In the genomic region with DNA sequence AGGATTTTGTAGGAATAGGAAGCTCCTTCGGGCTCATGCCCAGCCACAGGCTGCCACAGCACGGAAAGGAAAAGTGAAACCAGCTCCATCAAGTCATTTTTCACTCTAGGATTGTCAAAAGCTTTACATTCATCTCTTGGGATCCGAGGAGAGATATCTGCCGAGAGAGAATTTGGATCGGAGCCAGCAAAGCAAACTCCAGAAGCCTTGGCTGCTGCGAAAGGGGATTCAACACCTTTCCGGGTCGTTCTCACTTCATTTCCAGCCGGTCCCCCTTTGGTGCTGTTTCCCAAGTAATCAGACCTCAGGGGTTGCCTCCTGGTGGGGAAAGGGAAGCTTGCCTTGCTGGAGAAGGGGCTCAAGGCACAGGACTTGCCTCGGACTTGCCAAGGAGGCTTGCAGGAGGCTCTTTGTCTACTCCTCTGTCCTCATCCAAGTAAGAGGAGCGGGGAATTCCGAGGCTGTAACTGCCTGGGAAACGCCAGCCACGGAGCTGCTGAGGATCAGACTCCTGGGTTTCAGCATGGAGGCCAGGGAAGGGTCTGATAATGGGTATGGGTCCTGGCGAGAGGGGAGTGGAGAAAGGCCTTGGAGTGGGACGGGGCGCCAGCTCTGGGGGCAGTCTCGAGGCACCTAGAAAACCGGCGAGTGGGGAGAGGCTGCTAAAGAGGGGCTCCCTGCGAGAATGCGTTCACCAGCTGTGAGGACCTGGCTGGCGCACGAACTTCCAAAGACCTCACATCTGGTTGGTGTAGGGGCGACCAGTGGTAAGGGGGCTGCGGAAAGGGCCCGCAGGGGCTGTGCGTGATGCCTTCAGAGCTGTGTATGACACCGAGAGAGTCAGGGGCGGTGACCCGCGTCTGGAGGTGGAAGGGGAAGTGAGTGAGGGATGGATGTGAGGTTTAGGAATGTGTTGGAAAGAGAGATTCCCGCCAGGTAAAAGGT, we compare ENCODE assay signal across 8 cellular contexts. TPM values are rescaled to one million over a fixed set of nuclear protein-coding genes. Genes with fewer than 3 reads are reported as not detected.
DNase-seq lines count a peak whose midpoint lies in the region; ATAC-seq and TF ChIP-seq lines count a peak whose summit lies in the region.

No MANE protein-coding gene starts in this region.

- H3K4me1 ChIP-seq in aorta (ENCODE audit: control insufficient read depth in 1 of 2, insufficient read depth in 2 of 2, low read length in 2 of 2): no peaks in the 10 kb centered on the region

- H3K27ac ChIP-seq in aorta (ENCODE audit: low read depth in 1 of 2, low read length in 2 of 2): peak overlapping the region; percentile 20 to 35

- H3K36me3 Mint-ChIP-seq in natural killer cell: no peaks in the 10 kb centered on the region

- ATAC-seq in natural killer cell: peak; percentile 40 to 52 (median 49)
- peak; percentile 47 for ATAC-seq in aorta (ENCODE audit: low FRiP score)
- ATAC-seq in GM21723 (IDR thresholded peaks at IDR 0.05; ENCODE audit: unreplicated experiment): no peak

- TF ChIP-seq CTCF in fibroblast of pulmonary artery (IDR thresholded peaks at IDR 0.05; ENCODE audit: low read length, missing control alignments) (peak; percentile 22), natural killer cell (IDR thresholded peaks at IDR 0.05) (no peak)

- H3K27me3 ChIP-seq in MG63: no peaks in the 10 kb centered on the region; the same call in 1 of the 2 replicates
- no peaks in the 10 kb centered on the region for H3K27me3 ChIP-seq in aorta (ENCODE audit: control insufficient read depth in 1 of 2, insufficient read depth in 2 of 2, low read length in 1 of 2)

- H3K27ac Mint-ChIP-seq in natural killer cell: peak overlapping the region; percentile 47 to 76

- peaks cover 14 to 29% of the 10 kb centered on the region in 2 donors for H3K27me3 Mint-ChIP-seq in natural killer cell (ENCODE audit: low read depth in 2 of 2)

- H3K36me3 ChIP-seq in MG63: no peaks in the 10 kb centered on the region
- H3K36me3 ChIP-seq in aorta (ENCODE audit: control insufficient read depth in 1 of 2, insufficient read depth in 2 of 2, low read length in 1 of 2): no peaks in the 10 kb centered on the region

- 1% methylated on average over 33 of the region's 33 CpGs for WGBS in aorta, 2 donors

- H3K4me1 Mint-ChIP-seq in natural killer cell: peaks cover 21 to 23% of the 10 kb centered on the region in 2 donors

- H3K4me3 ChIP-seq in MG63 (peak overlapping the region; percentile 44), fibroblast of pulmonary artery (replicated peaks; ENCODE audit: low read depth, low read length) (peak overlapping the region; percentile 58), aorta (ENCODE audit: low read length in 2 of 2) (peak overlapping the region; percentile 58 to 86)

- DNase-seq in EH (ENCODE audit: low read depth) (peak; percentile 68), MG63 (peak; percentile 43), fibroblast of pulmonary artery (ENCODE audit: low read depth) (peak; percentile 70), natural killer cell (no peak), aorta (peak; percentile 59 to 77), NCI-H524 treated with DMSO at 0.1 percent for 48 hours (lab: John Stamatoyannopoulos, UW) (no peak)
- DNase-seq in activated T-cell treated with anti-CD3 and anti-CD28 coated beads, Interleukin-2, amount 50 U/mL, for 1 hour: peak; percentile 34

- intact Hi-C loops in natural killer cell (cut with micrococcal nuclease) (no loop called here), aorta (cut with DNase I) (loop anchor here (5.0 kb wide), 2 partner anchors 56 to 161 kb away; a partner anchor contains a TSS)

- H3K9me3 Mint-ChIP-seq in natural killer cell: no peaks in the 10 kb centered on the region

- H3K9me3 ChIP-seq in MG63: no peaks in the 10 kb centered on the region
- H3K9me3 ChIP-seq in aorta (ENCODE audit: control insufficient read depth, low read length): no peaks in the 10 kb centered on the region

- H3K4me3 Mint-ChIP-seq in natural killer cell: peak overlapping the region; percentile 98

RNA-seq across cellular contexts. Expression of a gene that starts 0.7 kb away (rescaled TPM):
- total RNA-seq in MG63 (2014; rRNA removed; shearing (Covaris generic); ENCODE audit: low replicate concordance): 0.82 TPM in 1 of 2 replicates, not detected in the other
- 1 to 10 TPM in 2 of 3 donors, under 1 TPM in 1; 0.96 to 2.8 (median 1.7) TPM for total RNA-seq in natural killer cell
- 1 to 10 TPM; 2.2 to 2.8 TPM for total RNA-seq in aorta
- polyA plus RNA-seq in aorta: 1 to 10 TPM; 3.4 to 5.4 TPM

RNA-seq across cellular contexts. Expression of a gene that starts 50.1 kb away (rescaled TPM):
- total RNA-seq in MG63 (2014; rRNA removed; shearing (Covaris generic); ENCODE audit: low replicate concordance): not detected in 2 replicates
- not detected for total RNA-seq in natural killer cell
- total RNA-seq in aorta: not detected
- 1 to 10 TPM in 1 of 2 donors, not detected in 1; 2.3 TPM for polyA plus RNA-seq in aorta

RNA-seq across cellular contexts. Expression of a gene that starts 55.9 kb away (rescaled TPM):
- not detected in 2 replicates for total RNA-seq in MG63 (2014; rRNA removed; shearing (Covaris generic); ENCODE audit: low replicate concordance)
- total RNA-seq in natural killer cell (1 to 10 TPM in 1 of 3 donors, under 1 TPM in 2; 0.27 to 1.0 (median 0.28) TPM), aorta (not detected)
- polyA plus RNA-seq in aorta: under 1 TPM in 1 of 2 donors, not detected in 1; 0.05 TPM

RNA-seq across cellular contexts. Expression of a gene that starts 56.0 kb away (rescaled TPM):
- 41.0 and 61.1 TPM in 2 replicates for total RNA-seq in MG63 (2014; rRNA removed; shearing (Covaris generic); ENCODE audit: low replicate concordance)
- 10 to 100 TPM; 37.7 to 43.5 (median 43.2) TPM for total RNA-seq in natural killer cell
- 10 to 100 TPM; 58.7 to 70.6 TPM for total RNA-seq in aorta
- polyA plus RNA-seq in aorta: 10 to 100 TPM; 25.8 to 27.3 TPM

Comparison
In these comparisons a context has a peak if more than half of its experiments do, and no peak if none do; other contexts are left out.
1. DNase-seq: peak in EH (single experiment), MG63 (single experiment), activated T-cell treated with anti-CD3 and anti-CD28 coated beads, Interleukin-2, amount 50 U/mL, for 1 hour (single experiment), fibroblast of pulmonary artery (single experiment) and aorta (2 of 2); none in natural killer cell (single experiment) and NCI-H524 treated with DMSO at 0.1 percent for 48 hours (single experiment).
2. Peak in every context shown above with its lines, with median percentiles within 50 percentile points of each other: H3K4me3 ChIP-seq.